Comparison of ENCODE assay signal across 22 cellular contexts in genomic region chr7:28332031-28332430, GRCh38.
"Had no signal": no experiment of that assay in that cellular context is flagged by ENCODE, and none has a peak within 500 bp of the region (broad histone marks: within the 10 kb centered on the region; RNA-seq: fewer than 3 reads in every experiment).

No MANE protein-coding gene starts in this region.

- H2AFZ ChIP-seq: PC-9 had no signal

- DNase-seq: NCI-H1092; NCI-H1105 treated with DMSO at 0.1 percent for 48 hours; NCI-H1417 treated with DMSO at 0.1 percent for 48 hours; NCI-H146; NCI-H1694 treated with DMSO at 0.1 percent for 48 hours; NCI-H1930; NCI-H2081; NCI-H2107; NCI-H2227 treated with DMSO at 0.1 percent for 48 hours; NCI-H524; NCI-H69; NCI-H774; NK-92 treated with Interleukin-12 subunit alpha and Interleukin-12 subunit beta, amount 100 ng/mL, for 24 hours; OCI-M1; PC-9; Peyer's patch; Right ventricle myocardium superior; SIG-M5 had no signal

- H3K27ac ChIP-seq: PC-9, Peyer's patch, SJSA1, SK-N-MC had no signal

- H3K4me3 ChIP-seq: K562, PC-9, Peyer's patch, SJSA1, SK-N-MC had no signal

- H3K36me3 ChIP-seq: Peyer's patch, SJSA1 had no signal

- H3K4me2 ChIP-seq: PC-9 had no signal

- H3K4me1 ChIP-seq: Peyer's patch, SJSA1 had no signal

- H3K27me3 Mint-ChIP-seq: IgD-negative memory B cell had no signal

- H3K9me3 ChIP-seq: Peyer's patch, SJSA1 had no signal

- H3K27ac Mint-ChIP-seq: IgD-negative memory B cell had no signal

- H3K27me3 ChIP-seq: Peyer's patch had no signal
